In genomic region chr15:72964542-72964941, GRCh38 we compare ENCODE assay signal across 24 cellular contexts.
DNase-seq lines count a peak whose midpoint lies in the region; ATAC-seq, FAIRE-seq and TF ChIP-seq lines count a peak whose summit lies in the region.
"Had no signal": no experiment of that assay in that cellular context is flagged by ENCODE, and none has a peak within 500 bp of the region (broad histone marks: within the 10 kb centered on the region; RNA-seq: fewer than 3 reads in every experiment).

No MANE protein-coding gene starts in this region.

- peaks cover 19% of the 10 kb centered on the region for H3K27me3 Mint-ChIP-seq in CD8-positive, alpha-beta T cell (ENCODE audit: low read depth)
- no peaks in the 10 kb centered on the region for H3K27me3 Mint-ChIP-seq in activated T-helper 17 cell treated with anti-CD3 and anti-CD28 coated beads, Interleukin-2, amount 50 U/mL, for 72 hours
- H3K27me3 Mint-ChIP-seq in immature natural killer cell (ENCODE audit: low read depth in 3 of 3) = peaks cover 0 to 4% (median 0%) of the 10 kb centered on the region in 3 donors

- H3K4me1 ChIP-seq in A549 = 0 out of 3 replicates have a peak, but pooled peaks cover 4% of the 10 kb centered on the region
- H3K4me1 ChIP-seq in CD8-positive, alpha-beta T cell (ENCODE audit: insufficient read depth, low read length) = no peaks in the 10 kb centered on the region
- H3K4me1 ChIP-seq: Caco-2 had no signal

- no peak for ATAC-seq in A549
- ATAC-seq in CD8-positive, alpha-beta T cell = peak; percentile 29
- ATAC-seq in activated T-helper 17 cell treated with anti-CD3 and anti-CD28 coated beads, Interleukin-2, amount 50 U/mL, for 72 hours (replicated peaks) = peak; percentile 35
- ATAC-seq: GM23338, HCT116, K562 had no signal

- H3K27me3 ChIP-seq in CD8-positive, alpha-beta T cell (ENCODE audit: insufficient read depth, low read length) = no peaks in the 10 kb centered on the region

- no peak for TF ChIP-seq CTCF in A549 (IDR thresholded peaks at IDR 0.05)
- TF ChIP-seq CTCF in CD8-positive, alpha-beta T cell (IDR thresholded peaks at IDR 0.05) = no peak
- no peak for TF ChIP-seq CTCF in lower leg skin (IDR thresholded peaks at IDR 0.05)

- no peak overlapping the region for H3K4me3 Mint-ChIP-seq in CD8-positive, alpha-beta T cell
- peak overlapping the region; percentile 1 for H3K4me3 Mint-ChIP-seq in activated T-helper 17 cell treated with anti-CD3 and anti-CD28 coated beads, Interleukin-2, amount 50 U/mL, for 72 hours
- H3K4me3 Mint-ChIP-seq in immature natural killer cell = peak overlapping the region; percentile 53 to 78 (median 68)
- H3K4me3 Mint-ChIP-seq: GM23338, HFFc6 had no signal

- DNase-seq in A549 (ENCODE audit: low read depth in 1 of 2, low spot score in 1 of 2) (no peak), immature natural killer cell (peak; percentile 10 to 32 (median 28)), globus pallidus (ENCODE audit: low spot score) (no peak), H4 (ENCODE audit: low spot score) (no peak), lower leg skin (ENCODE audit: low spot score in 2 of 2) (no peak), A172 (ENCODE audit: low spot score) (no peak)
- DNase-seq in CD8-positive, alpha-beta T cell = no peak
- DNase-seq: AML-193, Caco-2, DMS79, GDM1, H7, HFFc6, IMR-90 had no signal

- peaks cover 7% of the 10 kb centered on the region for H3K9me3 Mint-ChIP-seq in CD8-positive, alpha-beta T cell
- peaks cover 6% of the 10 kb centered on the region for H3K9me3 Mint-ChIP-seq in activated T-helper 17 cell treated with anti-CD3 and anti-CD28 coated beads, Interleukin-2, amount 50 U/mL, for 72 hours
- peaks cover 0 to 5% (median under 1%) of the 10 kb centered on the region in 6 donors for H3K9me3 Mint-ChIP-seq in immature natural killer cell

- intact Hi-C loops in CD8-positive, alpha-beta T cell (cut with DNase I, micrococcal nuclease) = no loop called here
- intact Hi-C loops in lower leg skin (cut with DNase I; ENCODE audit: low total_unique reads) = no loop called here

- POLR2A ChIA-PET in A549 (lab: Yijun Ruan, JAX) = no interaction called here
- POLR2A ChIA-PET in CD8-positive, alpha-beta T cell (lab: Charles Lee) = no interaction called here

- peak overlapping the region; percentile 4 for H3K27ac Mint-ChIP-seq in CD8-positive, alpha-beta T cell
- H3K27ac Mint-ChIP-seq in activated T-helper 17 cell treated with anti-CD3 and anti-CD28 coated beads, Interleukin-2, amount 50 U/mL, for 72 hours = no peak overlapping the region
- H3K27ac Mint-ChIP-seq in immature natural killer cell = peak overlapping the region; percentile 52 to 91 (median 76)
- H3K27ac Mint-ChIP-seq: GM23338, HFFc6 had no signal

- H3K9me3 ChIP-seq in A549 = peaks cover 8% of the 10 kb centered on the region; the same call in 1 of the 3 replicates
- no peaks in the 10 kb centered on the region for H3K9me3 ChIP-seq in CD8-positive, alpha-beta T cell (ENCODE audit: low read length)
- H3K9me3 ChIP-seq: Caco-2 had no signal

- H3K4me3 ChIP-seq in A549 = no peak overlapping the region
- no peak overlapping the region for H3K4me3 ChIP-seq in CD8-positive, alpha-beta T cell (ENCODE audit: low read depth, low read length)
- no peak overlapping the region for H3K4me3 ChIP-seq in lower leg skin (ENCODE audit: low read depth, poor library complexity, severe bottlenecking)
- H3K4me3 ChIP-seq: GM23338, K562 had no signal

- H3K4me2 ChIP-seq in A549 = no peak overlapping the region
- H3K4me2 ChIP-seq: GM23338 had no signal

- TF ChIP-seq POLR2A in A549 (IDR thresholded peaks at IDR 0.05; ENCODE audit: low read length) (no peak), lower leg skin (IDR thresholded peaks at IDR 0.05) (no peak)

- no peaks in the 10 kb centered on the region for H3K36me3 Mint-ChIP-seq in CD8-positive, alpha-beta T cell
- H3K36me3 Mint-ChIP-seq in activated T-helper 17 cell treated with anti-CD3 and anti-CD28 coated beads, Interleukin-2, amount 50 U/mL, for 72 hours (ENCODE audit: low read depth) = no peaks in the 10 kb centered on the region
- peaks cover 0 to 11% (median 7%) of the 10 kb centered on the region in 3 donors for H3K36me3 Mint-ChIP-seq in immature natural killer cell

- peaks cover 5% of the 10 kb centered on the region for H3K4me1 Mint-ChIP-seq in CD8-positive, alpha-beta T cell (ENCODE audit: low read depth)
- peaks cover 9% of the 10 kb centered on the region for H3K4me1 Mint-ChIP-seq in activated T-helper 17 cell treated with anti-CD3 and anti-CD28 coated beads, Interleukin-2, amount 50 U/mL, for 72 hours
- peaks cover 86 to 94% of the 10 kb centered on the region in 2 donors for H3K4me1 Mint-ChIP-seq in immature natural killer cell
- H3K4me1 Mint-ChIP-seq: GM23338 had no signal

- TF ChIP-seq RAD21 in A549 (conservative IDR thresholded peaks at IDR 0.05 in 1 of 2, IDR thresholded peaks at IDR 0.05 in 1 of 2) = no peak

- no peaks in the 10 kb centered on the region for H3K36me3 ChIP-seq in CD8-positive, alpha-beta T cell (ENCODE audit: insufficient read depth, low read length)

- WGBS in A549 (ENCODE audit: missing lambda C conversion rate) = 2% methylated on average over 1 of the region's 1 CpG
- WGBS in lower leg skin, 2 donors = 76 to 90% methylated on average over 1 of the region's 1 CpG

- H3K27ac ChIP-seq in A549 = no peak overlapping the region
- no peak overlapping the region for H3K27ac ChIP-seq in CD8-positive, alpha-beta T cell (ENCODE audit: low read depth, low read length)
- H3K27ac ChIP-seq: C4-2B had no signal

- CTCF ChIA-PET in A549 (lab: Yijun Ruan, JAX) = interaction anchor here (0.8 to 3.4 kb wide), 3 partner anchors 8 to 16 kb away, joined by 3 to 14 read pairs (median 4); no protein-coding TSS in a partner anchor
- CTCF ChIA-PET in CD8-positive, alpha-beta T cell (lab: Charles Lee) = no interaction called here

- FAIRE-seq in A549 (lab: Jason Lieb, UNC) = peak; percentile 68
- FAIRE-seq: A204.1, D721Med, GM12892, GM18507, HTR-8/SVneo, K562 had no signal

- TF ChIP-seq EP300 in A549 (IDR thresholded peaks at IDR 0.05) = no peak

TF ChIP-seq in A549, 52 proteins besides CTCF, POLR2A, EP300 and RAD21:
- TF ChIP-seq RFX5 (IDR thresholded peaks at IDR 0.05) = no peak
- TF ChIP-seq RARB (CRISPR knock-in tag; IDR thresholded peaks at IDR 0.05) = no peak
TF ChIP-seq in A549: peak in this region for 0.

Comparison
In these comparisons a context has a peak if more than half of its experiments do, and no peak if none do; other contexts are left out.
1. ATAC-seq: peak in CD8-positive, alpha-beta T cell (single experiment) and activated T-helper 17 cell treated with anti-CD3 and anti-CD28 coated beads, Interleukin-2, amount 50 U/mL, for 72 hours (single experiment); none in A549 (0 of 2).
2. DNase-seq: peak in immature natural killer cell (3 of 3); none in A549 (0 of 2), CD8-positive, alpha-beta T cell (0 of 7), globus pallidus (single experiment), H4 (single experiment), lower leg skin (0 of 2) and A172 (single experiment).